ENCODE assay signal across 9 cellular contexts in genomic region chr11:78419327-78419726, GRCh38. TPM values are rescaled to one million over a fixed set of nuclear protein-coding genes. Genes with fewer than 3 reads are reported as not detected.
DNase-seq lines count a peak whose midpoint lies in the region; ATAC-seq and TF ChIP-seq lines count a peak whose summit lies in the region.
"Had no signal": no experiment of that assay in that cellular context is flagged by ENCODE, and none has a peak within 500 bp of the region (broad histone marks: within the 10 kb centered on the region; RNA-seq: fewer than 3 reads in every experiment).

No MANE protein-coding gene starts in this region.

- peak overlapping the region; percentile 88 to 89 for H3K4me3 Mint-ChIP-seq in CD14-positive monocyte

- no peak overlapping the region for H3K9ac ChIP-seq in neural cell (ENCODE audit: low read length)

- H3F3A ChIP-seq in neural cell (ENCODE audit: insufficient read depth, low read length, poor library complexity, severe bottlenecking) = peaks cover 4% of the 10 kb centered on the region

- H3K27ac ChIP-seq in neural cell (ENCODE audit: low read length) = peak overlapping the region; percentile 86

- peak overlapping the region; percentile 74 for H3K4me2 ChIP-seq in neural cell (ENCODE audit: low read length)

- peaks cover 24% of the 10 kb centered on the region for H3K79me2 ChIP-seq in neural cell (replicated peaks; ENCODE audit: insufficient read depth, low read length)

- intact Hi-C loops in CD14-positive monocyte (cut with micrococcal nuclease) = loop anchor here in 1 of 2 donors (5.0 kb wide), 1 partner anchor 127 kb away; no protein-coding TSS in a partner anchor

- no peaks in the 10 kb centered on the region for H3K27me3 ChIP-seq in neural cell (ENCODE audit: insufficient read depth, low read depth, low read length)

- H3K4me3 ChIP-seq in epithelial cell of esophagus (ENCODE audit: low read length) = no peak overlapping the region
- H3K4me3 ChIP-seq in neural cell (ENCODE audit: low read length) = no peak overlapping the region

- H3K9me3 ChIP-seq in neural cell (ENCODE audit: low read length) = no peaks in the 10 kb centered on the region

- DNase-seq in CD14-positive monocyte (ENCODE audit: low spot score) (peak; percentile 90), NCI-H446 (lab: John Stamatoyannopoulos, UW) (peak; percentile 33 to 49), epithelial cell of esophagus (ENCODE audit: low read depth) (peak; percentile 90), iPS-NIHi11 (ENCODE audit: low spot score) (no peak), islet precursor cell (no peak)
- DNase-seq in central memory CD4-positive, alpha-beta T cell = no peak

- H3K27ac Mint-ChIP-seq in CD14-positive monocyte = peak overlapping the region; percentile 92 to 97 (median 96)

- TF ChIP-seq CTCF in CD14-positive monocyte (IDR thresholded peaks at IDR 0.05) = no peak
- no peak for TF ChIP-seq CTCF in epithelial cell of esophagus (IDR thresholded peaks at IDR 0.05; ENCODE audit: insufficient read depth, low read depth, low read length, missing control alignments)
- TF ChIP-seq CTCF in neural cell (IDR thresholded peaks at IDR 0.05; ENCODE audit: poor library complexity, severe bottlenecking) = no peak

- peaks cover 0 to 8% (median 2%) of the 10 kb centered on the region in 3 donors for H3K27me3 Mint-ChIP-seq in CD14-positive monocyte (ENCODE audit: low read depth in 3 of 3)

- TF ChIP-seq EP300 in neural cell (conservative IDR thresholded peaks at IDR 0.05; ENCODE audit: poor library complexity, severe bottlenecking) = no peak

- H4K20me1 ChIP-seq in neural cell (ENCODE audit: insufficient read depth) = no peaks in the 10 kb centered on the region

- H3K9me2 ChIP-seq in neural cell (ENCODE audit: insufficient read depth, low read length) = no peaks in the 10 kb centered on the region

- H2AFZ ChIP-seq in neural cell (ENCODE audit: low read depth, low read length) = no peak overlapping the region

- no peak for TF ChIP-seq RAD21 in neural cell (conservative IDR thresholded peaks at IDR 0.05)

- H3K4me1 Mint-ChIP-seq in CD14-positive monocyte = peaks cover 73% of the 10 kb centered on the region

- H3K36me3 Mint-ChIP-seq in CD14-positive monocyte = peaks cover 10 to 15% of the 10 kb centered on the region in 2 donors

- no peaks in the 10 kb centered on the region for H3K36me3 ChIP-seq in neural cell (ENCODE audit: insufficient read depth, low read length)

- H3K9me3 Mint-ChIP-seq in CD14-positive monocyte = peaks cover 0 to 2% (median 0%) of the 10 kb centered on the region in 7 donors

- ATAC-seq in HG02885 (IDR thresholded peaks at IDR 0.05; ENCODE audit: poor library complexity, unreplicated experiment) = no peak
- ATAC-seq: HCT116 had no signal

TF ChIP-seq in neural cell, 6 proteins besides CTCF, POLR2A, EP300 and RAD21:
- TF ChIP-seq EZH2 (IDR thresholded peaks at IDR 0.05; ENCODE audit: borderline replicate concordance, insufficient read depth, low read length, poor library complexity, severe bottlenecking) (no peak), POLR2AphosphoS5 (IDR thresholded peaks at IDR 0.05) (no peak), REST (IDR thresholded peaks at IDR 0.05; ENCODE audit: borderline replicate concordance) (no peak), TAF1 (IDR thresholded peaks at IDR 0.05; ENCODE audit: low read depth) (no peak), MXI1 (conservative IDR thresholded peaks at IDR 0.05; ENCODE audit: poor library complexity, severe bottlenecking) (no peak), SMC3 (conservative IDR thresholded peaks at IDR 0.05; ENCODE audit: poor library complexity) (no peak)

RNA-seq across cellular contexts. Expression of gene GAB2, which starts 1.7 kb away (rescaled TPM):
- polyA plus RNA-seq in CD14-positive monocyte (1 to 10 TPM; 2.8 to 4.4 TPM), neural cell (21.9 and 28.6 TPM in 2 replicates)
- polyA minus RNA-seq in neural cell = 58.2 and 60.9 TPM in 2 replicates

Comparison
In these comparisons a context has a peak if more than half of its experiments do, and no peak if none do; other contexts are left out.
1. DNase-seq: peak in CD14-positive monocyte (single experiment), NCI-H446 (2 of 2) and epithelial cell of esophagus (single experiment); none in central memory CD4-positive, alpha-beta T cell (single experiment), iPS-NIHi11 (single experiment) and islet precursor cell (single experiment).